In genomic region chr4:109803924-109804571, GRCh38 we compare ENCODE assay signal across 8 cellular contexts. TPM values are rescaled to one million over a fixed set of nuclear protein-coding genes. Genes with fewer than 3 reads are reported as not detected.
DNase-seq lines count a peak whose midpoint lies in the region; ATAC-seq and TF ChIP-seq lines count a peak whose summit lies in the region.

No MANE protein-coding gene starts in this region.

- no peaks in the 10 kb centered on the region for H3K36me3 Mint-ChIP-seq in Calu3 (ENCODE audit: insufficient read depth, unreplicated experiment)

- no peaks in the 10 kb centered on the region for H3K27me3 Mint-ChIP-seq in Calu3 (ENCODE audit: unreplicated experiment)

- H4K20me1 ChIP-seq in fibroblast of lung (ENCODE audit: control insufficient read depth, extremely low read depth, insufficient read depth, low read length): no peaks in the 10 kb centered on the region

- no peaks in the 10 kb centered on the region for H3K4me1 ChIP-seq in fibroblast of lung (ENCODE audit: control insufficient read depth, extremely low read depth, insufficient read depth, low read length)

- CTCF ChIA-PET in Calu3 (lab: Charles Lee): interaction anchor here (0.7 to 1.3 kb wide), 8 partner anchors 74 to 922 kb away, joined by 3 to 8 read pairs (median 6); partner anchors contain the start of genes CASP6, PLA2G12A and SEC24B

- H3K9me3 ChIP-seq in fibroblast of lung (ENCODE audit: control insufficient read depth, insufficient read depth, low read depth, low read length): no peaks in the 10 kb centered on the region

- DNase-seq in Calu3 (peak; percentile 40), RKO (ENCODE audit: low spot score) (peak; percentile 71), fibroblast of lung (ENCODE audit: low read depth in 2 of 2) (peak; percentile 45 to 67), retina (peak; percentile 43), NCI-H187 (lab: John Stamatoyannopoulos, UW) (no peak)

- H3K4me1 Mint-ChIP-seq in Calu3 (ENCODE audit: low read depth, unreplicated experiment): peaks cover 17% of the 10 kb centered on the region

- H3K27ac ChIP-seq in fibroblast of lung (ENCODE audit: insufficient read depth, low read length): no peak overlapping the region

- H3K9me3 Mint-ChIP-seq in Calu3 (ENCODE audit: low read depth, unreplicated experiment): no peaks in the 10 kb centered on the region

- no peaks in the 10 kb centered on the region for H3K36me3 ChIP-seq in fibroblast of lung (ENCODE audit: control insufficient read depth, insufficient read depth, low read length)

- H3K79me2 ChIP-seq in fibroblast of lung (ENCODE audit: control insufficient read depth, insufficient read depth, low read length): no peaks in the 10 kb centered on the region

- intact Hi-C loops in Calu3 (cut with micrococcal nuclease; ENCODE audit: unreplicated experiment): loop anchor here (2.0 to 10.0 kb wide), 4 partner anchors 77 to 377 kb away; partner anchors contain the start of gene CASP6

- H2AFZ ChIP-seq in fibroblast of lung (ENCODE audit: low read length): no peak overlapping the region

- TF ChIP-seq CTCF in Calu3 (IDR thresholded peaks at IDR 0.05; ENCODE audit: unreplicated experiment): peak; percentile 29
- peak in 1 of 2 donors; percentile 25 for TF ChIP-seq CTCF in fibroblast of lung (conservative IDR thresholded peaks at IDR 0.05 in 1 of 2, IDR thresholded peaks at IDR 0.05 in 1 of 2; ENCODE audit: low read depth in 1 of 2, low read length in 2 of 2)

- no peak overlapping the region for H3K4me3 ChIP-seq in fibroblast of lung (replicated peaks in 1 of 4; ENCODE audit: control extremely low read depth in 1 of 4, insufficient read depth in 1 of 4, low read depth in 3 of 4, low read length in 4 of 4)

- BruUV-seq in Calu3 (replicated peaks; lab: Mats Ljungman, UMichigan): no TSS peak

- peaks cover 1% of the 10 kb centered on the region for H3K27me3 ChIP-seq in fibroblast of lung (ENCODE audit: control insufficient read depth, insufficient read depth, low read length)

- H3K27ac Mint-ChIP-seq in Calu3 (ENCODE audit: unreplicated experiment): no peak overlapping the region

- H3K9ac ChIP-seq in fibroblast of lung (ENCODE audit: insufficient read depth, low read length): no peak overlapping the region

- H3K4me3 Mint-ChIP-seq in Calu3 (ENCODE audit: low read depth, unreplicated experiment): no peak overlapping the region

- ATAC-seq in GM18873 (IDR thresholded peaks at IDR 0.05; ENCODE audit: low FRiP score, unreplicated experiment) (peak; percentile 76), HG03442 (IDR thresholded peaks at IDR 0.05; ENCODE audit: unreplicated experiment) (peak; percentile 76), HG02884 (IDR thresholded peaks at IDR 0.05; ENCODE audit: unreplicated experiment) (no peak)

- H3K4me2 ChIP-seq in fibroblast of lung (ENCODE audit: extremely low read depth, insufficient read depth, low read length): no peak overlapping the region

RNA-seq across cellular contexts. Expression of gene CFI, which starts 2.2 kb away (rescaled TPM):
- 25.8 and 27.7 TPM in 2 replicates for total RNA-seq in Calu3 (2022)
- 10.2 and 36.0 TPM in 2 replicates for total RNA-seq in fibroblast of lung
- 5.9 and 18.2 TPM in 2 replicates for polyA plus RNA-seq in fibroblast of lung
- polyA plus RNA-seq in fibroblast of lung (2012): 3.3 and 10.3 TPM in 2 replicates
- polyA minus RNA-seq in fibroblast of lung (ENCODE audit: low replicate concordance): not detected in 2 replicates

RNA-seq across cellular contexts. Expression of gene GAR1, which starts 11.5 kb away (rescaled TPM):
- total RNA-seq in Calu3 (2022): 20.8 and 23.7 TPM in 2 replicates
- 2.5 and 2.6 TPM in 2 replicates for total RNA-seq in fibroblast of lung
- 20.3 and 22.0 TPM in 2 replicates for polyA plus RNA-seq in fibroblast of lung
- 37.0 and 46.3 TPM in 2 replicates for polyA plus RNA-seq in fibroblast of lung (2012)
- 0.30 and 0.51 TPM in 2 replicates for polyA minus RNA-seq in fibroblast of lung (ENCODE audit: low replicate concordance)

RNA-seq across cellular contexts. Expression of gene RRH, which starts 23.7 kb away (rescaled TPM):
- total RNA-seq in Calu3 (2022) (0.33 and 0.34 TPM in 2 replicates), fibroblast of lung (under 0.01 TPM in 2 replicates)
- 0.07 and 0.08 TPM in 2 replicates for polyA plus RNA-seq in fibroblast of lung
- polyA plus RNA-seq in fibroblast of lung (2012): not detected in 2 replicates
- not detected in 2 replicates for polyA minus RNA-seq in fibroblast of lung (ENCODE audit: low replicate concordance)

RNA-seq across cellular contexts. Expression of gene LRIT3, which starts 43.9 kb away (rescaled TPM):
- 0.09 and 0.22 TPM in 2 replicates for total RNA-seq in Calu3 (2022)
- total RNA-seq in fibroblast of lung: under 0.01 TPM in 2 replicates
- 0.01 TPM in 2 replicates for polyA plus RNA-seq in fibroblast of lung
- polyA plus RNA-seq in fibroblast of lung (2012): not detected in 2 replicates
- polyA minus RNA-seq in fibroblast of lung (ENCODE audit: low replicate concordance): not detected in 2 replicates

Comparison
In these comparisons a context has a peak if more than half of its experiments do, and no peak if none do; other contexts are left out.
1. DNase-seq: peak in Calu3 (single experiment), RKO (single experiment), fibroblast of lung (2 of 2) and retina (single experiment); none in NCI-H187 (0 of 2).